ENCODE assay signal across 18 cellular contexts in the genomic region with DNA sequence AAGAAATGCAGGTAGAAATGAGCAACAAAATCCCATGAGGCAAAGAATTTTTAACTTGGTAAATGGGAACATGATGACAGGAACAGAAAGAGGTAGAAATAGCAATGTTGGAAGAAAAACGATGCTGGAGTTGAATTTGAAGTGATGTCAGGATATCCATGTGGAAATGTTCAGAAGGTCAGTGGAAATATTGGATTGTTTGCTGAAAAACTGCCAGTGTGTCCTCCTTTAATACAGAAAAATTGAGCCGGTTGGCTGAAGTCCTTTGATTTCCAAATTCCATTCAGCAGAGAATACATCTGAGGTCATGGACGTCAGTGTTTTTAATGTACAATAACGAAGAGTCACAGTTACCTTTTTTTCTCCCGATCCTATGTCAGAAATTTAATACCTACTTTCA.
DNase-seq lines count a peak whose midpoint lies in the region; ATAC-seq and TF ChIP-seq lines count a peak whose summit lies in the region.
"Had no signal": no experiment of that assay in that cellular context is flagged by ENCODE, and none has a peak within 500 bp of the region (broad histone marks: within the 10 kb centered on the region; RNA-seq: fewer than 3 reads in every experiment).

No MANE protein-coding gene starts in this region.

- no peaks in the 10 kb centered on the region for H3K79me1 ChIP-seq in mesendoderm (ENCODE audit: low read length)

- H3K9ac ChIP-seq in mesendoderm (ENCODE audit: low read length), result no peak overlapping the region
- H3K9ac ChIP-seq: BLaER1, GM23248 had no signal

- H3K36me3 ChIP-seq in right atrium auricular region (no peaks in the 10 kb centered on the region), mesendoderm (ENCODE audit: control insufficient read depth, insufficient read depth, low read length) (no peaks in the 10 kb centered on the region)
- H3K36me3 ChIP-seq: BLaER1 had no signal

- H3K27me3 Mint-ChIP-seq in endothelial cell (ENCODE audit: unreplicated experiment), result no peaks in the 10 kb centered on the region
- H3K27me3 Mint-ChIP-seq: B cell had no signal

- H3K18ac ChIP-seq in mesendoderm (ENCODE audit: low read length), result no peak overlapping the region

- H4K5ac ChIP-seq in mesendoderm (ENCODE audit: low read length), result no peak overlapping the region

- no peak overlapping the region for H2BK120ac ChIP-seq in mesendoderm (ENCODE audit: low read depth, low read length)

- H3K27ac ChIP-seq in right atrium auricular region (no peak overlapping the region), mesendoderm (ENCODE audit: low read depth, low read length) (no peak overlapping the region)
- H3K27ac ChIP-seq: BLaER1, C4-2B, GM23248 had no signal

- H3K27ac Mint-ChIP-seq in endothelial cell (ENCODE audit: unreplicated experiment), result peak overlapping the region; percentile 25
- H3K27ac Mint-ChIP-seq: B cell; CD4-positive, CD25-positive, alpha-beta regulatory T cell; CD8-positive, alpha-beta T cell had no signal

- H3K79me2 ChIP-seq in mesendoderm (ENCODE audit: control insufficient read depth, insufficient read depth, low read length), result no peaks in the 10 kb centered on the region

- H3K4me2 ChIP-seq in mesendoderm (ENCODE audit: low read length), result no peak overlapping the region

- no peak overlapping the region for H3K4ac ChIP-seq in mesendoderm (ENCODE audit: low read depth, low read length)

- no peak overlapping the region for H3K56ac ChIP-seq in mesendoderm (ENCODE audit: low read length)

- H3K27me3 ChIP-seq in right atrium auricular region (no peaks in the 10 kb centered on the region), mesendoderm (ENCODE audit: insufficient read depth, low read length, poor library complexity) (no peaks in the 10 kb centered on the region)
- H3K27me3 ChIP-seq: BLaER1 had no signal

- intact Hi-C loops in left ventricle myocardium superior (cut with micrococcal nuclease) (no loop called here), sciatic nerve (cut with DNase I) (no loop called here)

- H3K4me3 ChIP-seq in right atrium auricular region (no peak overlapping the region), mesendoderm (ENCODE audit: low read length) (no peak overlapping the region)
- H3K4me3 ChIP-seq: BLaER1, GM23248 had no signal

- ATAC-seq in left ventricle myocardium superior (peak; percentile 62), sciatic nerve (peak; percentile 23), GM21381 (IDR thresholded peaks at IDR 0.05; ENCODE audit: unreplicated experiment) (no peak)
- ATAC-seq: CD8-positive, alpha-beta T cell had no signal

- H2BK15ac ChIP-seq in mesendoderm (replicated peaks; ENCODE audit: low read depth), result no peak overlapping the region

- H3K4me1 Mint-ChIP-seq in endothelial cell (ENCODE audit: unreplicated experiment), result peaks cover 36% of the 10 kb centered on the region
- H3K4me1 Mint-ChIP-seq: B cell had no signal

- H4K8ac ChIP-seq in mesendoderm (ENCODE audit: low read depth, low read length), result no peak overlapping the region

- TF ChIP-seq CTCF in right atrium auricular region (IDR thresholded peaks at IDR 0.05) (no peak), endothelial cell (IDR thresholded peaks at IDR 0.05; ENCODE audit: unreplicated experiment) (no peak)

- WGBS in mesendoderm (ENCODE audit: extremely low coverage, insufficient coverage, low lambda C conversion rate), result no CpG with 5 or more reads among the region's 5 CpGs

- H2BK5ac ChIP-seq in mesendoderm (ENCODE audit: low read length), result no peak overlapping the region

- H3K36me3 Mint-ChIP-seq in endothelial cell (ENCODE audit: low read depth, unreplicated experiment), result no peaks in the 10 kb centered on the region
- H3K36me3 Mint-ChIP-seq: CD4-positive, CD25-positive, alpha-beta regulatory T cell; CD8-positive, alpha-beta T cell had no signal

- no peak for DNase-seq in left ventricle myocardium superior
- no peak for DNase-seq in right atrium auricular region (ENCODE audit: low spot score)
- DNase-seq in endothelial cell (ENCODE audit: low spot score), result no peak
- DNase-seq in sciatic nerve (ENCODE audit: low spot score), result no peak
- DNase-seq in mesendoderm, result no peak
- DNase-seq: Caco-2; CD4-positive, CD25-positive, alpha-beta regulatory T cell; CD8-positive, alpha-beta T cell; DMS79; EL; GF-D8; GM23248; H7; HCEC 1CT had no signal

- no peaks in the 10 kb centered on the region for H3K9me3 ChIP-seq in right atrium auricular region
- H3K9me3 ChIP-seq: BLaER1, Caco-2 had no signal

- no peak overlapping the region for H2AK5ac ChIP-seq in mesendoderm (ENCODE audit: low read length)

- H3K4me1 ChIP-seq in right atrium auricular region, result no peaks in the 10 kb centered on the region
- H3K4me1 ChIP-seq in mesendoderm (ENCODE audit: control insufficient read depth, low read depth, low read length), result peaks cover 2% of the 10 kb centered on the region
- H3K4me1 ChIP-seq: Caco-2 had no signal

- H3K9me3 Mint-ChIP-seq in endothelial cell (ENCODE audit: unreplicated experiment), result no peaks in the 10 kb centered on the region
- H3K9me3 Mint-ChIP-seq: CD4-positive, CD25-positive, alpha-beta regulatory T cell; CD8-positive, alpha-beta T cell had no signal

- no peak overlapping the region for H3K4me3 Mint-ChIP-seq in endothelial cell (ENCODE audit: unreplicated experiment)
- H3K4me3 Mint-ChIP-seq: B cell; CD4-positive, CD25-positive, alpha-beta regulatory T cell; CD8-positive, alpha-beta T cell had no signal

- no peak overlapping the region for H3K23ac ChIP-seq in mesendoderm (ENCODE audit: low read length)
